8 cellular contexts compared by ENCODE assay signal in the genomic region with DNA sequence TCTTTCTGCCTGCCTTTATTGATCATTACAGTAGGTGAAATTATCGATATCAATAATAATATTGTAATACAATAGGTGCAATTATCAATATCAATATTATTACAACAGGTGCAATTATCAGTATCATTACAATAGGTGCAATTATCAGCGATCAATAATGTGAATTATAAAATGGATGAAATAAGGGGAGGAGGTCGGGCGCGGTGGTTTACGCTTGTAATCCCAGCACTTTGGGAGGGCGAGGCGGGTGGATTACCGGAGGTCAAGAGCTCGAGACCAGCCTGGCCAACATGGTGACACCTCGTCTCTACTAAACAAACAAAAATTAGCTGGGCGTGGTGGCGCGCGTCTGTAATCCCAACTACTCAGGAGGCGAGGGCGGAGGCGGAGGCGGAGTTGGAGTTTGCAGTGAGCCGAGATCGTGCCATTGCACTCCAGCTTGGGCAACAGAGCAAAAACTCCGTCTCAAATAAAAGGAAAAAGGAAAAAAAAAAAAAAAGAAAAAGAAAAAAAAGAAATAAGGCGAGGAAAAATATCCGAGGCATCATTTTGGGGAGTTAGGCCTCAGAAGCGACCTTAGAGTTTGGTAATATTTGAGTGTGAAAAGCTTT. TPM values are rescaled to one million over a fixed set of nuclear protein-coding genes. Genes with fewer than 3 reads are reported as not detected.
DNase-seq lines count a peak whose midpoint lies in the region; ATAC-seq, FAIRE-seq and TF ChIP-seq lines count a peak whose summit lies in the region.

No MANE protein-coding gene starts in this region.

- H3K79me2 ChIP-seq in PC-9 (ENCODE audit: low read depth) (peaks cover 44% of the 10 kb centered on the region), neural progenitor cell (ENCODE audit: low read depth) (peaks cover 43% of the 10 kb centered on the region)

- H3K36me3 Mint-ChIP-seq in activated T-helper 1 cell treated with anti-CD3 and anti-CD28 coated beads, Interleukin-12 subunit alpha, Interleukin-12 subunit beta, Interleukin-2, Interleukin-4 antibody, amounts not matched to agents 30 ng/mL and 10 ng/mL and 1 ng/mL, durations not matched to agents 14 hours and 24 hours and 36 hours (ENCODE audit: low read depth) = peaks cover 16% of the 10 kb centered on the region
- H3K36me3 Mint-ChIP-seq in neural progenitor cell = peaks cover 4% of the 10 kb centered on the region

- H2BK5ac ChIP-seq in IMR-90 (ENCODE audit: low read depth, low read length, poor library complexity, severe bottlenecking) = no peak overlapping the region

- H3K27ac ChIP-seq in IMR-90 (ENCODE audit: insufficient read depth, low read length) (peak overlapping the region; percentile 13; the same call in 1 of the 2 replicates), PC-9 (peak overlapping the region; percentile 95), neural progenitor cell (peak overlapping the region; percentile 35), subcutaneous abdominal adipose tissue (ENCODE audit: low read depth, low read length) (peak overlapping the region; percentile 98)

- no peak overlapping the region for H2BK120ac ChIP-seq in IMR-90 (ENCODE audit: low read depth, low read length)

- WGBS in IMR-90 (ENCODE audit: extremely low coverage in 2 of 2, insufficient read length in 1 of 2), 2 experiments = 0% methylated on average over 2 of the region's 25 CpGs; no CpG with 5 or more reads in 1 of the 2 experiments

- H4K5ac ChIP-seq in IMR-90 (ENCODE audit: low read depth, low read length) = no peak overlapping the region

- H2AFZ ChIP-seq in IMR-90 (replicated peaks; ENCODE audit: low read length, poor library complexity) (peak overlapping the region; percentile 97), PC-9 (peak overlapping the region; percentile 87), neural progenitor cell (replicated peaks) (no peak overlapping the region)

- no peaks in the 10 kb centered on the region for H3K9me2 ChIP-seq in PC-9 (ENCODE audit: insufficient read depth)

- no TSS peak for BruUV-seq in IMR-90 (replicated peaks; lab: Mats Ljungman, UMichigan)
- BruUV-seq in PC-9 (replicated peaks; lab: Mats Ljungman, UMichigan) = TSS peak; percentile 73

- H3K36me3 ChIP-seq in IMR-90 (ENCODE audit: control insufficient read depth, insufficient read depth, low read length) (no peaks in the 10 kb centered on the region; the same call in 1 of the 2 replicates), PC-9 (ENCODE audit: low read depth) (no peaks in the 10 kb centered on the region), neural progenitor cell (no peaks in the 10 kb centered on the region), subcutaneous abdominal adipose tissue (ENCODE audit: control insufficient read depth in 5 of 5, insufficient read depth in 5 of 5, low read length in 5 of 5) (peaks cover 0 to 2% (median 0%) of the 10 kb centered on the region in 5 donors)

- TF ChIP-seq POLR2A in IMR-90 (IDR thresholded peaks at IDR 0.05; ENCODE audit: low read depth, low read length) = no peak
- TF ChIP-seq POLR2A in GM12891 (IDR thresholded peaks at IDR 0.05; ENCODE audit: low read depth, low read length) = no peak

- peaks cover 37% of the 10 kb centered on the region for H3K4me1 Mint-ChIP-seq in activated T-helper 1 cell treated with anti-CD3 and anti-CD28 coated beads, Interleukin-12 subunit alpha, Interleukin-12 subunit beta, Interleukin-2, Interleukin-4 antibody, amounts not matched to agents 30 ng/mL and 10 ng/mL and 1 ng/mL, durations not matched to agents 14 hours and 24 hours and 36 hours (ENCODE audit: low read depth)
- peaks cover 18% of the 10 kb centered on the region for H3K4me1 Mint-ChIP-seq in neural progenitor cell

- no peaks in the 10 kb centered on the region for H3K9me3 Mint-ChIP-seq in activated T-helper 1 cell treated with anti-CD3 and anti-CD28 coated beads, Interleukin-12 subunit alpha, Interleukin-12 subunit beta, Interleukin-2, Interleukin-4 antibody, amounts not matched to agents 30 ng/mL and 10 ng/mL and 1 ng/mL, durations not matched to agents 14 hours and 24 hours and 36 hours
- no peaks in the 10 kb centered on the region for H3K9me3 Mint-ChIP-seq in neural progenitor cell

- in situ Hi-C loops in IMR-90 (cut with MboI; ENCODE audit: low sequenced_read_pairs) = loop anchor here (10.0 to 25.0 kb wide), 2 partner anchors 635 to 748 kb away; no protein-coding TSS in a partner anchor

- TF ChIP-seq CTCF in IMR-90 (conservative IDR thresholded peaks at IDR 0.05; ENCODE audit: low read depth, low read length) = no peak
- no peak for TF ChIP-seq CTCF in PC-9 (conservative IDR thresholded peaks at IDR 0.05)
- no peak for TF ChIP-seq CTCF in fibroblast of the aortic adventitia (IDR thresholded peaks at IDR 0.05; ENCODE audit: insufficient read depth, low read length)
- no peak for TF ChIP-seq CTCF in neural progenitor cell (IDR thresholded peaks at IDR 0.05)

- no peaks in the 10 kb centered on the region for H3K27me3 Mint-ChIP-seq in activated T-helper 1 cell treated with anti-CD3 and anti-CD28 coated beads, Interleukin-12 subunit alpha, Interleukin-12 subunit beta, Interleukin-2, Interleukin-4 antibody, amounts not matched to agents 30 ng/mL and 10 ng/mL and 1 ng/mL, durations not matched to agents 14 hours and 24 hours and 36 hours (ENCODE audit: insufficient read depth)
- peaks cover 3% of the 10 kb centered on the region for H3K27me3 Mint-ChIP-seq in neural progenitor cell (ENCODE audit: insufficient read depth, low read depth)

- peak overlapping the region; percentile 70 for H3K4me2 ChIP-seq in IMR-90 (ENCODE audit: low read depth, low read length)
- H3K4me2 ChIP-seq in PC-9 = peak overlapping the region; percentile 81
- H3K4me2 ChIP-seq in neural progenitor cell = peak overlapping the region; percentile 82

- peaks cover 31% of the 10 kb centered on the region for H4K20me1 ChIP-seq in IMR-90 (ENCODE audit: insufficient read depth, low read length)
- peaks cover 33% of the 10 kb centered on the region for H4K20me1 ChIP-seq in PC-9 (ENCODE audit: insufficient read depth)
- H4K20me1 ChIP-seq in neural progenitor cell (ENCODE audit: low read depth) = peaks cover 37% of the 10 kb centered on the region

- H3K27me3 ChIP-seq in IMR-90 (ENCODE audit: control insufficient read depth, insufficient read depth, low read length) = no peaks in the 10 kb centered on the region; the same call in 1 of the 2 replicates
- H3K27me3 ChIP-seq in PC-9 (ENCODE audit: insufficient read depth, low read depth) = no peaks in the 10 kb centered on the region
- no peaks in the 10 kb centered on the region for H3K27me3 ChIP-seq in neural progenitor cell
- H3K27me3 ChIP-seq in subcutaneous abdominal adipose tissue (ENCODE audit: control insufficient read depth in 5 of 5, insufficient read depth in 4 of 5, low read length in 5 of 5) = no peaks in the 10 kb centered on the region

- dilution Hi-C loops in IMR-90 (cut with HindIII; ENCODE audit: low sequenced_read_pairs, unreplicated experiment) = no loop called here

- H3K9me3 ChIP-seq in IMR-90 (ENCODE audit: control insufficient read depth, insufficient read depth, low read length) = no peaks in the 10 kb centered on the region
- no peaks in the 10 kb centered on the region for H3K9me3 ChIP-seq in PC-9 (ENCODE audit: insufficient read depth, low read depth)
- no peaks in the 10 kb centered on the region for H3K9me3 ChIP-seq in neural progenitor cell (ENCODE audit: low read depth)
- H3K9me3 ChIP-seq in subcutaneous abdominal adipose tissue (ENCODE audit: control insufficient read depth in 5 of 5, low read length in 5 of 5) = no peaks in the 10 kb centered on the region

- peaks cover 0 to 17% of the 10 kb centered on the region in 2 experiments; a peak in 2 of 4 replicates for H3K79me1 ChIP-seq in IMR-90 (ENCODE audit: low read depth in 1 of 2, low read length in 2 of 2)

- peak overlapping the region in 1 of 2 experiments; percentile 39; a peak in 1 of 4 replicates for H4K8ac ChIP-seq in IMR-90 (ENCODE audit: low read depth in 2 of 2, low read length in 2 of 2)

- no peak overlapping the region for H2AK5ac ChIP-seq in IMR-90 (ENCODE audit: low read depth, low read length)

- H3K4me1 ChIP-seq in IMR-90 (ENCODE audit: control insufficient read depth, insufficient read depth, low read length) (peaks cover 5% of the 10 kb centered on the region), PC-9 (replicated peaks; ENCODE audit: insufficient read depth) (peaks cover 15% of the 10 kb centered on the region), neural progenitor cell (peaks cover 8% of the 10 kb centered on the region), subcutaneous abdominal adipose tissue (ENCODE audit: control insufficient read depth in 5 of 5, insufficient read depth in 5 of 5, low read length in 5 of 5) (peaks cover 3 to 42% (median 36%) of the 10 kb centered on the region in 5 donors)

- peak overlapping the region; percentile 91 for H3K27ac Mint-ChIP-seq in activated T-helper 1 cell treated with anti-CD3 and anti-CD28 coated beads, Interleukin-12 subunit alpha, Interleukin-12 subunit beta, Interleukin-2, Interleukin-4 antibody, amounts not matched to agents 30 ng/mL and 10 ng/mL and 1 ng/mL, durations not matched to agents 14 hours and 24 hours and 36 hours
- H3K27ac Mint-ChIP-seq in neural progenitor cell = peak overlapping the region; percentile 3

- CTCF ChIA-PET in IMR-90 (lab: Yijun Ruan, JAX) = interaction anchor here (0.7 to 2.8 kb wide), 4 partner anchors 22 to 706 kb away, joined by 3 to 31 read pairs (median 6); no protein-coding TSS in a partner anchor
- CTCF ChIA-PET in PC-9 (lab: Charles Lee) = interaction anchor here (0.6 kb wide), 1 partner anchor 258 kb away, joined by 5 read pairs; no protein-coding TSS in a partner anchor

- no peak for TF ChIP-seq RAD21 in IMR-90 (IDR thresholded peaks at IDR 0.05; ENCODE audit: low read length)

- no peak overlapping the region for H3K18ac ChIP-seq in IMR-90 (ENCODE audit: low read depth, low read length)

- intact Hi-C loops in IMR-90 (cut with micrococcal nuclease) (loop anchor here (2.0 to 10.0 kb wide), 2 partner anchors 437 to 785 kb away; a partner anchor contains a TSS), PC-9 (cut with micrococcal nuclease; ENCODE audit: unreplicated experiment) (loop anchor here (1.0 to 2.0 kb wide), 2 partner anchors 137 to 402 kb away; no protein-coding TSS in a partner anchor)
- intact Hi-C loops in activated T-helper 1 cell treated with anti-CD3 and anti-CD28 coated beads, Interleukin-12 subunit alpha, Interleukin-12 subunit beta, Interleukin-2, Interleukin-4 antibody, amounts not matched to agents 30 ng/mL and 10 ng/mL and 1 ng/mL, durations not matched to agents 14 hours and 24 hours and 36 hours (cut with micrococcal nuclease) = loop anchor here (1.0 to 10.0 kb wide), 12 partner anchors 157 to 937 kb away; a partner anchor contains a TSS

- no peak overlapping the region for H3K4ac ChIP-seq in IMR-90 (ENCODE audit: low read depth, low read length)

- no peak overlapping the region for H2BK15ac ChIP-seq in IMR-90 (ENCODE audit: low read depth, low read length)

- ATAC-seq in IMR-90 (ENCODE audit: low read depth) = peak; percentile 41

- no peak overlapping the region for H2BK20ac ChIP-seq in IMR-90 (ENCODE audit: low read depth, low read length)

- POLR2A ChIA-PET in IMR-90 (lab: Charles Lee; ENCODE audit: unreplicated experiment) = no interaction called here
- POLR2A ChIA-PET in PC-9 (lab: Charles Lee; ENCODE audit: unreplicated experiment) = interaction anchor here (0.6 kb wide), 1 partner anchor 776 kb away, joined by 3 read pairs; no protein-coding TSS in a partner anchor

- no peak for FAIRE-seq in GM12891 (lab: Jason Lieb, UNC)

- no peak overlapping the region for H4K91ac ChIP-seq in IMR-90 (ENCODE audit: insufficient read depth, low read depth, low read length)

- H3F3A ChIP-seq in PC-9 (ENCODE audit: insufficient read depth, low read depth) (0 out of 2 replicates have a peak, but pooled peaks cover 5% of the 10 kb centered on the region), neural progenitor cell (ENCODE audit: low read depth) (peaks cover 22% of the 10 kb centered on the region)

- H3K23ac ChIP-seq in IMR-90 (ENCODE audit: low read depth, low read length) = no peak overlapping the region

- H3K14ac ChIP-seq in IMR-90 (replicated peaks; ENCODE audit: low read depth, low read length) = no peak overlapping the region

- DNase-seq in AML-193 (lab: John Stamatoyannopoulos, UW) = peak; percentile 65 to 68
- peak; percentile 47 for DNase-seq in IMR-90
- peak; percentile 66 to 79 for DNase-seq in PC-9
- DNase-seq in activated T-helper 1 cell treated with anti-CD3 and anti-CD28 coated beads, Interleukin-12 subunit alpha, Interleukin-12 subunit beta, Interleukin-2, Interleukin-4 antibody, amounts not matched to agents 30 ng/mL and 10 ng/mL and 1 ng/mL, durations not matched to agents 14 hours and 24 hours and 36 hours (ENCODE audit: low spot score) = peak; percentile 71
- DNase-seq in fibroblast of the aortic adventitia (ENCODE audit: low read depth) = peak; percentile 68
- peak; percentile 76 for DNase-seq in neural progenitor cell (ENCODE audit: low spot score)
- DNase-seq in GM12891 (ENCODE audit: insufficient read length, low spot score) = no peak

- H3K9me1 ChIP-seq in IMR-90 (ENCODE audit: insufficient read depth, low read length) = peaks cover 3% of the 10 kb centered on the region

- H3K9ac ChIP-seq in IMR-90 (ENCODE audit: low read depth, low read length) = peak overlapping the region; percentile 38
- no peak overlapping the region for H3K9ac ChIP-seq in neural progenitor cell
- H3K9ac ChIP-seq in subcutaneous abdominal adipose tissue (ENCODE audit: low read length in 5 of 5) = peak overlapping the region; percentile 22 to 77 (median 68)

- no peak overlapping the region for H3K56ac ChIP-seq in IMR-90 (ENCODE audit: extremely low read depth, insufficient read depth, low read length)

- H3K4me3 ChIP-seq in IMR-90 (ENCODE audit: insufficient read depth, low read depth, low read length) (peak overlapping the region; percentile 86), PC-9 (peak overlapping the region; percentile 73), fibroblast of the aortic adventitia (ENCODE audit: low read depth, low read length) (peak overlapping the region; percentile 80), neural progenitor cell (peak overlapping the region; percentile 88), subcutaneous abdominal adipose tissue (ENCODE audit: low read depth in 1 of 5, low read length in 5 of 5) (peak overlapping the region; percentile 82 to 98 (median 93))

- H3K4me3 Mint-ChIP-seq in activated T-helper 1 cell treated with anti-CD3 and anti-CD28 coated beads, Interleukin-12 subunit alpha, Interleukin-12 subunit beta, Interleukin-2, Interleukin-4 antibody, amounts not matched to agents 30 ng/mL and 10 ng/mL and 1 ng/mL, durations not matched to agents 14 hours and 24 hours and 36 hours = peak overlapping the region; percentile 90
- H3K4me3 Mint-ChIP-seq in neural progenitor cell = peak overlapping the region; percentile 99

- no peak overlapping the region for H2AK9ac ChIP-seq in IMR-90 (replicated peaks; ENCODE audit: low read depth, low read length, poor library complexity)

RNA-seq across cellular contexts. Expression of a gene that starts 0.6 kb away (rescaled TPM):
- total RNA-seq in IMR-90 (2012; rRNA removed) (47.3 and 108 TPM in 2 replicates), PC-9 (2021) (59.5 and 64.3 TPM in 2 replicates), fibroblast of the aortic adventitia (ENCODE audit: low replicate concordance) (107 and 408 TPM in 2 replicates), neural progenitor cell (ENCODE audit: low replicate concordance) (69.9 and 81.4 TPM in 2 replicates)
- 36.9 and 42.2 TPM in 2 replicates for polyA plus RNA-seq in IMR-90 (2012; rRNA removed)
- 35.8 and 45.0 TPM in 2 replicates for polyA plus RNA-seq in IMR-90 (2012; cell fraction: cytosol; rRNA removed)
- polyA plus RNA-seq in IMR-90 (2012; cell fraction: nucleus; rRNA removed; ENCODE audit: low replicate concordance) = 18.1 and 25.5 TPM in 2 replicates
- 63.5 and 64.6 TPM in 2 replicates for total RNA-seq in activated T-helper 1 cell treated with anti-CD3 and anti-CD28 coated beads, Interleukin-12 subunit alpha, Interleukin-12 subunit beta, Interleukin-2, Interleukin-4 antibody, amounts not matched to agents 30 ng/mL and 10 ng/mL and 1 ng/mL, durations not matched to agents 14 hours and 24 hours and 36 hours
- 38.5 TPM for polyA plus RNA-seq in GM12891 (2012; ENCODE audit: low read depth, missing spikeins)

RNA-seq across cellular contexts. Expression of a gene that starts 32.4 kb away (rescaled TPM):
- 10.2 and 23.6 TPM in 2 replicates for total RNA-seq in IMR-90 (2012; rRNA removed)
- polyA plus RNA-seq in IMR-90 (2012; rRNA removed) = 23.4 and 29.9 TPM in 2 replicates
- polyA plus RNA-seq in IMR-90 (2012; cell fraction: cytosol; rRNA removed) = 88.2 and 185 TPM in 2 replicates
- 39.0 and 50.0 TPM in 2 replicates for polyA plus RNA-seq in IMR-90 (2012; cell fraction: nucleus; rRNA removed; ENCODE audit: low replicate concordance)
- total RNA-seq in PC-9 (2021) = 80.8 and 111 TPM in 2 replicates
- 189 and 197 TPM in 2 replicates for total RNA-seq in activated T-helper 1 cell treated with anti-CD3 and anti-CD28 coated beads, Interleukin-12 subunit alpha, Interleukin-12 subunit beta, Interleukin-2, Interleukin-4 antibody, amounts not matched to agents 30 ng/mL and 10 ng/mL and 1 ng/mL, durations not matched to agents 14 hours and 24 hours and 36 hours
- total RNA-seq in fibroblast of the aortic adventitia (ENCODE audit: low replicate concordance) = 16.4 and 38.5 TPM in 2 replicates
- 57.9 and 83.1 TPM in 2 replicates for total RNA-seq in neural progenitor cell (ENCODE audit: low replicate concordance)
- polyA plus RNA-seq in GM12891 (2012; ENCODE audit: low read depth, missing spikeins) = 115 TPM

Comparison
In these comparisons a context has a peak if more than half of its experiments do, and no peak if none do; other contexts are left out.
1. H3K27ac ChIP-seq: peak in every context shown above with its lines; median percentile 98 in subcutaneous abdominal adipose tissue; 95 in PC-9; 35 in neural progenitor cell; 13 in IMR-90.